15 cellular contexts compared by ENCODE assay signal in genomic region chr5:178453224-178453623, GRCh38.
DNase-seq lines count a peak whose midpoint lies in the region; ATAC-seq and TF ChIP-seq lines count a peak whose summit lies in the region.
"Had no signal": no experiment of that assay in that cellular context is flagged by ENCODE, and none has a peak within 500 bp of the region (broad histone marks: within the 10 kb centered on the region; RNA-seq: fewer than 3 reads in every experiment).

No MANE protein-coding gene starts in this region.

- no peak overlapping the region for H2AFZ ChIP-seq in IMR-90 (replicated peaks; ENCODE audit: low read length, poor library complexity)
- H2AFZ ChIP-seq: neural progenitor cell had no signal

- H3K18ac ChIP-seq in IMR-90 (ENCODE audit: low read depth, low read length) = no peak overlapping the region

- in situ Hi-C loops in IMR-90 (cut with MboI; ENCODE audit: low sequenced_read_pairs) = no loop called here
- in situ Hi-C loops in brain microvascular endothelial cell (cut with HindIII; ENCODE audit: low pct_ligation_motif_present, low sequenced_read_pairs) = no loop called here

- BruUV-seq in IMR-90 (replicated peaks; lab: Mats Ljungman, UMichigan) = no TSS peak

- ATAC-seq in IMR-90 (ENCODE audit: low read depth) = no peak
- ATAC-seq in left lung = peak; percentile 54
- no peak for ATAC-seq in HG03460 (IDR thresholded peaks at IDR 0.05; ENCODE audit: unreplicated experiment)
- ATAC-seq in Right ventricle myocardium inferior = no peak
- ATAC-seq: activated CD8-positive, alpha-beta T cell treated with anti-CD3 and anti-CD28 coated beads, Interleukin-2, amount 10 ng/mL, durations not matched to agents 7 days and 5 days had no signal

- TF ChIP-seq CTCF in BJ (IDR thresholded peaks at IDR 0.05; ENCODE audit: insufficient read depth, low read depth, low read length) = no peak
- no peak for TF ChIP-seq CTCF in IMR-90 (conservative IDR thresholded peaks at IDR 0.05; ENCODE audit: low read depth, low read length)
- TF ChIP-seq CTCF in brain microvascular endothelial cell (IDR thresholded peaks at IDR 0.05; ENCODE audit: low read depth, low read length, missing control alignments) = no peak
- no peak for TF ChIP-seq CTCF in left lung (IDR thresholded peaks at IDR 0.05)

- no peak overlapping the region for H4K91ac ChIP-seq in IMR-90 (ENCODE audit: insufficient read depth, low read depth, low read length)

- H2BK120ac ChIP-seq in IMR-90 (ENCODE audit: low read depth, low read length) = no peak overlapping the region

- H4K8ac ChIP-seq in IMR-90 (ENCODE audit: low read depth in 2 of 2, low read length in 2 of 2) = no peak overlapping the region

- H3K56ac ChIP-seq in IMR-90 (ENCODE audit: extremely low read depth, insufficient read depth, low read length) = no peak overlapping the region

- WGBS in IMR-90 (ENCODE audit: extremely low coverage in 2 of 2, insufficient read length in 1 of 2), 2 experiments = no CpG with 5 or more reads among the region's 4 CpGs

- H2BK5ac ChIP-seq in IMR-90 (ENCODE audit: low read depth, low read length, poor library complexity, severe bottlenecking) = no peak overlapping the region

- no peak overlapping the region for H2AK9ac ChIP-seq in IMR-90 (replicated peaks; ENCODE audit: low read depth, low read length, poor library complexity)

- no peak overlapping the region for H3K14ac ChIP-seq in IMR-90 (replicated peaks; ENCODE audit: low read depth, low read length)

- no peaks in the 10 kb centered on the region for H3K9me1 ChIP-seq in IMR-90 (ENCODE audit: insufficient read depth, low read length)

- H3K9me3 ChIP-seq in IMR-90 (ENCODE audit: control insufficient read depth, insufficient read depth, low read length) (peaks cover 13% of the 10 kb centered on the region), left lung (no peaks in the 10 kb centered on the region)
- H3K9me3 ChIP-seq: sigmoid colon, upper lobe of left lung had no signal

- H2AK5ac ChIP-seq in IMR-90 (ENCODE audit: low read depth, low read length) = no peak overlapping the region

- no peak overlapping the region for H3K23ac ChIP-seq in IMR-90 (ENCODE audit: low read depth, low read length)

- no peak overlapping the region for H3K4me2 ChIP-seq in IMR-90 (ENCODE audit: low read depth, low read length)
- H3K4me2 ChIP-seq: neural progenitor cell had no signal

- no peak for TF ChIP-seq RAD21 in IMR-90 (IDR thresholded peaks at IDR 0.05; ENCODE audit: low read length)

- H2BK15ac ChIP-seq in IMR-90 (ENCODE audit: low read depth, low read length) = no peak overlapping the region

- H3K36me3 ChIP-seq in BJ (ENCODE audit: control insufficient read depth, insufficient read depth, low read length) = no peaks in the 10 kb centered on the region
- H3K36me3 ChIP-seq in IMR-90 (ENCODE audit: control insufficient read depth, insufficient read depth, low read length) = no peaks in the 10 kb centered on the region
- no peaks in the 10 kb centered on the region for H3K36me3 ChIP-seq in brain microvascular endothelial cell (replicated peaks)
- no peaks in the 10 kb centered on the region for H3K36me3 ChIP-seq in left lung
- H3K36me3 ChIP-seq: neural progenitor cell, sigmoid colon, upper lobe of left lung had no signal

- intact Hi-C loops in IMR-90 (cut with micrococcal nuclease) (no loop called here), left lung (cut with DNase I) (no loop called here), Right ventricle myocardium inferior (cut with DNase I) (no loop called here)

- H4K20me1 ChIP-seq in IMR-90 (ENCODE audit: insufficient read depth, low read length) = no peaks in the 10 kb centered on the region

- H2BK20ac ChIP-seq in IMR-90 (ENCODE audit: low read depth, low read length) = no peak overlapping the region

- POLR2A ChIA-PET in BJ (lab: Charles Lee) = no interaction called here
- POLR2A ChIA-PET in IMR-90 (lab: Charles Lee; ENCODE audit: unreplicated experiment) = no interaction called here

- no peak overlapping the region for H4K5ac ChIP-seq in IMR-90 (ENCODE audit: low read depth, low read length)

- dilution Hi-C loops in IMR-90 (cut with HindIII; ENCODE audit: low sequenced_read_pairs, unreplicated experiment) = no loop called here

- H3K4me3 ChIP-seq in BJ (ENCODE audit: low read depth, low read length) (no peak overlapping the region), IMR-90 (ENCODE audit: insufficient read depth, low read depth, low read length) (no peak overlapping the region), brain microvascular endothelial cell (ENCODE audit: low read depth, low read length) (no peak overlapping the region), left lung (no peak overlapping the region)
- H3K4me3 ChIP-seq: neural progenitor cell, sigmoid colon, upper lobe of left lung had no signal

- DNase-seq in BJ (ENCODE audit: low read depth) (peak; percentile 12), IMR-90 (peak; percentile 41), brain microvascular endothelial cell (peak; percentile 38), left lung (peak in 1 of 2 donors; percentile 32), Right ventricle myocardium inferior (ENCODE audit: missing footprints) (no peak), COLO829 (ENCODE audit: low spot score) (no peak)
- DNase-seq in activated naive CD4-positive, alpha-beta T cell (lab: John Stamatoyannopoulos, UW) = no peak
- DNase-seq: activated CD8-positive, alpha-beta T cell treated with anti-CD3 and anti-CD28 coated beads, Interleukin-2, amount 10 ng/mL, durations not matched to agents 7 days and 5 days; KBM-7; NCI-H1436; sigmoid colon; stimulated activated CD4-positive, alpha-beta T cell treated with anti-CD3 and anti-CD28 coated beads, Interleukin-4, amount 100 ng/mL, for 4 hours had no signal

- no peaks in the 10 kb centered on the region for H3K79me1 ChIP-seq in IMR-90 (ENCODE audit: low read depth in 1 of 2, low read length in 2 of 2)

- H3K27me3 ChIP-seq in BJ (ENCODE audit: control insufficient read depth, insufficient read depth, low read length) (no peaks in the 10 kb centered on the region), IMR-90 (ENCODE audit: control insufficient read depth, insufficient read depth, low read length) (no peaks in the 10 kb centered on the region), brain microvascular endothelial cell (replicated peaks) (no peaks in the 10 kb centered on the region), left lung (peaks cover 0 to 18% of the 10 kb centered on the region in 2 donors)
- H3K27me3 ChIP-seq: neural progenitor cell, sigmoid colon, upper lobe of left lung had no signal

- no peak for TF ChIP-seq POLR2A in IMR-90 (IDR thresholded peaks at IDR 0.05; ENCODE audit: low read depth, low read length)

- no peak overlapping the region for H3K9ac ChIP-seq in IMR-90 (ENCODE audit: low read depth, low read length)
- H3K9ac ChIP-seq: neural progenitor cell had no signal

- H3K4me1 ChIP-seq in IMR-90 (ENCODE audit: control insufficient read depth, insufficient read depth, low read length) (no peaks in the 10 kb centered on the region), left lung (peaks cover 0 to 9% of the 10 kb centered on the region in 2 donors)
- H3K4me1 ChIP-seq: neural progenitor cell, sigmoid colon, upper lobe of left lung had no signal

- H3K27ac ChIP-seq in IMR-90 (ENCODE audit: insufficient read depth, low read length) = no peak overlapping the region
- no peak overlapping the region for H3K27ac ChIP-seq in brain microvascular endothelial cell
- H3K27ac ChIP-seq in left lung = no peak overlapping the region
- H3K27ac ChIP-seq: neural progenitor cell, sigmoid colon, upper lobe of left lung had no signal

- H3K4ac ChIP-seq in IMR-90 (ENCODE audit: low read depth, low read length) = no peak overlapping the region

- CTCF ChIA-PET in BJ (lab: Yijun Ruan, JAX) (no interaction called here), IMR-90 (lab: Yijun Ruan, JAX) (interaction anchor here (0.7 kb wide), 1 partner anchor 8 kb away, joined by 3 read pairs; no protein-coding TSS in a partner anchor)

TF ChIP-seq in IMR-90, 13 proteins besides CTCF, POLR2A, EP300 and RAD21:
- no peak for TF ChIP-seq RCOR1 (IDR thresholded peaks at IDR 0.05; ENCODE audit: insufficient replicate concordance, low read length)
- no peak for TF ChIP-seq BHLHE40 (IDR thresholded peaks at IDR 0.05; ENCODE audit: low read depth, low read length)
- no peak for TF ChIP-seq CHD1 (IDR thresholded peaks at IDR 0.05; ENCODE audit: low read depth, low read length)
- TF ChIP-seq CEBPB (IDR thresholded peaks at IDR 0.05; ENCODE audit: low read depth, low read length) = no peak
- TF ChIP-seq MAZ (IDR thresholded peaks at IDR 0.05; ENCODE audit: borderline replicate concordance, low read depth, low read length) = no peak
- no peak for TF ChIP-seq USF2 (IDR thresholded peaks at IDR 0.05; ENCODE audit: low read depth, low read length)
- TF ChIP-seq ELK1 (IDR thresholded peaks at IDR 0.05; ENCODE audit: borderline replicate concordance, low read depth, low read length) = no peak
- no peak for TF ChIP-seq FOS (IDR thresholded peaks at IDR 0.05; ENCODE audit: low read depth, low read length)
- no peak for TF ChIP-seq SMC3 (IDR thresholded peaks at IDR 0.05; ENCODE audit: low read depth, low read length)
- no peak for TF ChIP-seq RFX5 (IDR thresholded peaks at IDR 0.05; ENCODE audit: low read depth, low read length)
- TF ChIP-seq NFE2L2 (IDR thresholded peaks at IDR 0.05; ENCODE audit: low read depth, low read length) = no peak
- no peak for TF ChIP-seq MXI1 (IDR thresholded peaks at IDR 0.05; ENCODE audit: borderline replicate concordance, low read depth, low read length)
- TF ChIP-seq MAFK (IDR thresholded peaks at IDR 0.05; ENCODE audit: low read depth, low read length) = no peak

Comparison
In these comparisons a context has a peak if more than half of its experiments do, and no peak if none do; other contexts are left out.
1. DNase-seq: peak in BJ (single experiment), IMR-90 (single experiment) and brain microvascular endothelial cell (single experiment); none in activated naive CD4-positive, alpha-beta T cell (0 of 4), Right ventricle myocardium inferior (single experiment) and COLO829 (single experiment).